In genomic region chr4:175813126-175813715, GRCh38 we compare ENCODE assay signal across 20 cellular contexts. TPM values are rescaled to one million over a fixed set of nuclear protein-coding genes. Genes with fewer than 3 reads are reported as not detected.
"Had no signal": no experiment of that assay in that cellular context is flagged by ENCODE, and none has a peak within 500 bp of the region (broad histone marks: within the 10 kb centered on the region; RNA-seq: fewer than 3 reads in every experiment).

No MANE protein-coding gene starts in this region.

- DNase-seq: activated CD4-positive, alpha-beta memory T cell treated with anti-CD3 and anti-CD28 coated beads for 36 hours; activated CD8-positive, alpha-beta memory T cell treated with anti-CD3 and anti-CD28 coated beads, Interleukin-2, amount 10 ng/mL, durations not matched to agents 7 days and 5 days; activated naive CD4-positive, alpha-beta T cell treated with anti-CD3 and anti-CD28 coated beads, Interleukin-2, amount 50 U/mL, for 16 hours; activated T-cell treated with anti-CD3 and anti-CD28 coated beads, Interleukin-2, amount 50 U/mL, for 24 hours; effector CD4-positive, alpha-beta T cell; foreskin fibroblast; kidney glomerular epithelial cell; natural killer cell; psoas muscle; right lobe of liver; stimulated activated CD4-positive, alpha-beta T cell treated with anti-CD3 and anti-CD28 coated beads, Interleukin-4, amount 100 ng/mL, for 4 hours; stimulated activated CD8-positive, alpha-beta memory T cell treated with anti-CD3 and anti-CD28 coated beads, Interleukin-4, amount 100 ng/mL, for 48 hours; stimulated activated naive CD4-positive, alpha-beta T cell treated with Interleukin-2 at 50 U/mL for 16 hours; T-cell; T-helper 9 cell; transverse colon had no signal

- H3K27me3 Mint-ChIP-seq: activated CD4-positive, alpha-beta memory T cell treated with anti-CD3 and anti-CD28 coated beads for 36 hours; activated CD8-positive, alpha-beta memory T cell treated with anti-CD3 and anti-CD28 coated beads, Interleukin-2, amount 10 ng/mL, durations not matched to agents 7 days and 5 days; activated T-cell treated with anti-CD3 and anti-CD28 coated beads, Interleukin-2, amount 50 U/mL, for 24 hours; T-cell had no signal

- H3K4me3 ChIP-seq: cardiac muscle cell, coronary artery, psoas muscle, right lobe of liver, smooth muscle cell, transverse colon had no signal

- H3K4me1 ChIP-seq: psoas muscle, right lobe of liver, transverse colon had no signal

- H3K9me3 Mint-ChIP-seq: activated CD4-positive, alpha-beta memory T cell treated with anti-CD3 and anti-CD28 coated beads for 36 hours; activated T-cell treated with anti-CD3 and anti-CD28 coated beads, Interleukin-2, amount 50 U/mL, for 24 hours; T-cell had no signal

- H3K27ac Mint-ChIP-seq: activated CD4-positive, alpha-beta memory T cell treated with anti-CD3 and anti-CD28 coated beads for 36 hours; activated CD8-positive, alpha-beta memory T cell treated with anti-CD3 and anti-CD28 coated beads, Interleukin-2, amount 10 ng/mL, durations not matched to agents 7 days and 5 days; activated T-cell treated with anti-CD3 and anti-CD28 coated beads, Interleukin-2, amount 50 U/mL, for 24 hours; natural killer cell; T-cell had no signal

- H3K36me3 Mint-ChIP-seq: activated CD4-positive, alpha-beta memory T cell treated with anti-CD3 and anti-CD28 coated beads for 36 hours; activated CD8-positive, alpha-beta memory T cell treated with anti-CD3 and anti-CD28 coated beads, Interleukin-2, amount 10 ng/mL, durations not matched to agents 7 days and 5 days; natural killer cell; T-cell had no signal

- H3K4me1 Mint-ChIP-seq: activated CD8-positive, alpha-beta memory T cell treated with anti-CD3 and anti-CD28 coated beads, Interleukin-2, amount 10 ng/mL, durations not matched to agents 7 days and 5 days; natural killer cell; T-cell had no signal

- H3K27me3 ChIP-seq: cardiac muscle cell, right lobe of liver, transverse colon had no signal

- H3K36me3 ChIP-seq: cardiac muscle cell, right lobe of liver, transverse colon had no signal

- H3K27ac ChIP-seq: cardiac muscle cell, coronary artery, psoas muscle, right lobe of liver, transverse colon had no signal

- H3K4me2 ChIP-seq: smooth muscle cell had no signal

- H3K9me3 ChIP-seq: psoas muscle, right lobe of liver, transverse colon had no signal

- H3K4me3 Mint-ChIP-seq: activated CD4-positive, alpha-beta memory T cell treated with anti-CD3 and anti-CD28 coated beads for 36 hours; activated CD8-positive, alpha-beta memory T cell treated with anti-CD3 and anti-CD28 coated beads, Interleukin-2, amount 10 ng/mL, durations not matched to agents 7 days and 5 days; activated T-cell treated with anti-CD3 and anti-CD28 coated beads, Interleukin-2, amount 50 U/mL, for 24 hours; natural killer cell; T-cell had no signal

RNA-seq across cellular contexts. Expression of gene GPM6A, which starts 1.2 kb away (rescaled TPM):
- total RNA-seq: activated CD4-positive, alpha-beta memory T cell treated with anti-CD3 and anti-CD28 coated beads for 36 hours; activated CD8-positive, alpha-beta memory T cell treated with anti-CD3 and anti-CD28 coated beads, Interleukin-2, amount 10 ng/mL, durations not matched to agents 7 days and 5 days; natural killer cell; osteoblast; smooth muscle cell had no signal
